8 cellular contexts compared by ENCODE assay signal in genomic region chr1:207309775-207310273, GRCh38.
DNase-seq lines count a peak whose midpoint lies in the region; ATAC-seq, FAIRE-seq and TF ChIP-seq lines count a peak whose summit lies in the region.

No MANE protein-coding gene starts in this region.

- peak; percentile 92 for FAIRE-seq in RCC 7860 (lab: Jason Lieb, UNC)

- peak overlapping the region in 1 of 3 experiments; percentile 16 for H3K4me3 Mint-ChIP-seq in nephron

- no peaks in the 10 kb centered on the region for H3K9me3 Mint-ChIP-seq in nephron

- H3K27ac Mint-ChIP-seq in nephron, result peak overlapping the region; percentile 7 to 64 (median 24)

- no peak for TF ChIP-seq CTCF in nephron (IDR thresholded peaks at IDR 0.05; ENCODE audit: unreplicated experiment in 3 of 3)

- H3K36me3 Mint-ChIP-seq in nephron (ENCODE audit: low read depth), result no peaks in the 10 kb centered on the region

- no peaks in the 10 kb centered on the region for H3K27me3 Mint-ChIP-seq in nephron (ENCODE audit: low read depth)

- peak overlapping the region; percentile 57 for H3K27ac ChIP-seq in epithelial cell of prostate

- DNase-seq in SHP77 (lab: John Stamatoyannopoulos, UW), result peak; percentile 3 to 22
- DNase-seq in SHP77 treated with DMSO at 0.1 percent for 48 hours (lab: John Stamatoyannopoulos, UW), result no peak
- DNase-seq in RCC 7860 (ENCODE audit: low spot score), result peak; percentile 86
- DNase-seq in epithelial cell of prostate (ENCODE audit: low read depth, low spot score), result peak; percentile 43
- DNase-seq in GM19240 (ENCODE audit: insufficient read length, low spot score), result no peak
- no peak for DNase-seq in NCI-H1694 (lab: John Stamatoyannopoulos, UW)

- peaks cover 10% of the 10 kb centered on the region for H3K4me1 Mint-ChIP-seq in nephron

- ATAC-seq in GM19452 (IDR thresholded peaks at IDR 0.05; ENCODE audit: unreplicated experiment), result no peak

Comparison
In these comparisons a context has a peak if more than half of its experiments do, and no peak if none do; other contexts are left out.
1. DNase-seq: peak in SHP77 (2 of 2), RCC 7860 (single experiment) and epithelial cell of prostate (single experiment); none in SHP77 treated with DMSO at 0.1 percent for 48 hours (single experiment), GM19240 (single experiment) and NCI-H1694 (single experiment).